In genomic region chr12:124733086-124733485, GRCh38 we compare ENCODE assay signal across 23 cellular contexts.
DNase-seq lines count a peak whose midpoint lies in the region; ATAC-seq, FAIRE-seq and TF ChIP-seq lines count a peak whose summit lies in the region.
"Had no signal": no experiment of that assay in that cellular context is flagged by ENCODE, and none has a peak within 500 bp of the region (broad histone marks: within the 10 kb centered on the region; RNA-seq: fewer than 3 reads in every experiment).

No MANE protein-coding gene starts in this region.

- POLR2A ChIA-PET in HepG2 (lab: Yijun Ruan, JAX): no interaction called here

- H3K9ac ChIP-seq in HepG2 (ENCODE audit: insufficient read depth, low read depth, low read length) (no peak overlapping the region), endodermal cell (ENCODE audit: extremely low read depth, low read length, poor library complexity, severe bottlenecking) (no peak overlapping the region)

- H3K4me1 Mint-ChIP-seq in endodermal cell (peaks cover 11% of the 10 kb centered on the region), neural crest cell (peaks cover 49% of the 10 kb centered on the region)
- H3K4me1 Mint-ChIP-seq in stimulated activated naive CD8-positive, alpha-beta T cell treated with anti-CD3 and anti-CD28 coated beads, Interleukin-15, amount 100 ng/mL, for 72 hours: peaks cover 30% of the 10 kb centered on the region
- H3K4me1 Mint-ChIP-seq: CD4-positive, CD25-positive, alpha-beta regulatory T cell; immature natural killer cell had no signal

- intact Hi-C loops in HepG2 (cut with micrococcal nuclease; ENCODE audit: unreplicated experiment) (loop anchor here (10.0 kb wide), 1 partner anchor 168 kb away; the partner anchor contains the start of gene NCOR2), right lobe of liver (cut with DNase I) (no loop called here), upper lobe of right lung (cut with DNase I) (no loop called here)

- in situ Hi-C loops in HepG2 (cut with HindIII; ENCODE audit: extremely low pct_ligation_motif_present, low pct_unique_long_range_greater_than_20kb): no loop called here

- H3K9me3 Mint-ChIP-seq in endodermal cell: no peaks in the 10 kb centered on the region
- no peaks in the 10 kb centered on the region for H3K9me3 Mint-ChIP-seq in neural crest cell
- H3K9me3 Mint-ChIP-seq in stimulated activated naive CD8-positive, alpha-beta T cell treated with anti-CD3 and anti-CD28 coated beads, Interleukin-15, amount 100 ng/mL, for 72 hours: no peaks in the 10 kb centered on the region
- H3K9me3 Mint-ChIP-seq: CD4-positive, CD25-positive, alpha-beta regulatory T cell; immature natural killer cell had no signal

- H3K79me2 ChIP-seq in HepG2 (ENCODE audit: insufficient read depth, low read length): no peaks in the 10 kb centered on the region

- no TSS peak for BruUV-seq in HepG2 (replicated peaks; lab: Mats Ljungman, UMichigan)

- no peak for TF ChIP-seq RAD21 in HepG2 (CRISPR knock-in tag; IDR thresholded peaks at IDR 0.05)

- TF ChIP-seq CTCF in HepG2 (CRISPR knock-in tag; IDR thresholded peaks at IDR 0.05) (no peak), right lobe of liver (IDR thresholded peaks at IDR 0.05) (no peak), endodermal cell (conservative IDR thresholded peaks at IDR 0.05) (no peak), neural crest cell (conservative IDR thresholded peaks at IDR 0.05) (no peak), upper lobe of right lung (IDR thresholded peaks at IDR 0.05) (no peak)

- WGBS in HepG2 (ENCODE audit: low lambda C conversion rate): 48% methylated on average over 6 of the region's 6 CpGs
- WGBS in right lobe of liver (ENCODE audit: insufficient coverage, low coverage, low lambda C conversion rate, missing lambda C conversion rate): 36% methylated on average over 3 of the region's 6 CpGs
- 68 to 98% methylated on average over 3 to 6 of the region's 6 CpGs for WGBS in endodermal cell (ENCODE audit: insufficient coverage in 1 of 2, insufficient read length in 1 of 2), 2 experiments

- CTCF ChIA-PET in HepG2 (lab: Yijun Ruan, JAX; ENCODE audit: low intra/inter-chr PET ratio, low total read pairs): no interaction called here

- H3K4me3 ChIP-seq in HepG2 (replicated peaks in 1 of 3; ENCODE audit: insufficient read depth in 1 of 3, low read depth in 2 of 3, low read length in 3 of 3): no peak overlapping the region
- no peak overlapping the region for H3K4me3 ChIP-seq in right lobe of liver
- no peak overlapping the region for H3K4me3 ChIP-seq in endodermal cell (ENCODE audit: low read length)
- H3K4me3 ChIP-seq in upper lobe of right lung: no peak overlapping the region
- H3K4me3 ChIP-seq: breast epithelium, MG63, vagina had no signal

- H3K4me1 ChIP-seq in HepG2 (ENCODE audit: insufficient read depth, low read length): peaks cover 72% of the 10 kb centered on the region
- H3K4me1 ChIP-seq in right lobe of liver: peaks cover 0 to 19% (median 6%) of the 10 kb centered on the region in 4 donors
- H3K4me1 ChIP-seq in endodermal cell (ENCODE audit: control insufficient read depth, insufficient read depth, low read length): peaks cover 7% of the 10 kb centered on the region
- peaks cover 26% of the 10 kb centered on the region for H3K4me1 ChIP-seq in upper lobe of right lung
- H3K4me1 ChIP-seq: breast epithelium, vagina had no signal

- H3K36me3 Mint-ChIP-seq in endodermal cell (ENCODE audit: low read depth) (no peaks in the 10 kb centered on the region), neural crest cell (ENCODE audit: low read depth) (no peaks in the 10 kb centered on the region)
- H3K36me3 Mint-ChIP-seq: CD4-positive, CD25-positive, alpha-beta regulatory T cell; immature natural killer cell had no signal

- H3K36me3 ChIP-seq in HepG2 (replicated peaks in 1 of 2; ENCODE audit: control insufficient read depth in 1 of 2, insufficient read depth in 2 of 2, low read length in 2 of 2) (no peaks in the 10 kb centered on the region), right lobe of liver (no peaks in the 10 kb centered on the region), endodermal cell (ENCODE audit: control insufficient read depth, insufficient read depth, low read length) (no peaks in the 10 kb centered on the region), upper lobe of right lung (no peaks in the 10 kb centered on the region)
- H3K36me3 ChIP-seq: breast epithelium, MG63, vagina had no signal

- H2AFZ ChIP-seq in HepG2 (ENCODE audit: low read length): no peak overlapping the region

- H3K27me3 ChIP-seq in HepG2 (ENCODE audit: control insufficient read depth in 1 of 2, insufficient read depth in 2 of 2, low read length in 2 of 2) (no peaks in the 10 kb centered on the region), right lobe of liver (no peaks in the 10 kb centered on the region), endodermal cell (ENCODE audit: control insufficient read depth, insufficient read depth, low read length, poor library complexity, severe bottlenecking) (no peaks in the 10 kb centered on the region), upper lobe of right lung (no peaks in the 10 kb centered on the region)
- H3K27me3 ChIP-seq: breast epithelium, MG63, vagina had no signal

- no peak for TF ChIP-seq EP300 in HepG2 (IDR thresholded peaks at IDR 0.05; ENCODE audit: low read depth in 2 of 2, low read length in 2 of 2)
- no peak for TF ChIP-seq EP300 in HepG2 (CRISPR knock-in tag; IDR thresholded peaks at IDR 0.05; ENCODE audit: borderline replicate concordance)

- H3K4me2 ChIP-seq in HepG2 (ENCODE audit: low read depth, low read length): peak overlapping the region; percentile 59

- TF ChIP-seq POLR2A in HepG2 (IDR thresholded peaks at IDR 0.05; ENCODE audit: insufficient read depth in 1 of 2, low read depth in 2 of 2, low read length in 2 of 2) (no peak), right lobe of liver (IDR thresholded peaks at IDR 0.05) (no peak)

- no peaks in the 10 kb centered on the region for H4K20me1 ChIP-seq in HepG2 (ENCODE audit: insufficient read depth, low read length)

- H3K27ac ChIP-seq in HepG2 (ENCODE audit: extremely low read length, insufficient read depth, low read length) (no peak overlapping the region), right lobe of liver (no peak overlapping the region), endodermal cell (ENCODE audit: low read depth, low read length) (no peak overlapping the region), upper lobe of right lung (peak overlapping the region; percentile 65)
- H3K27ac ChIP-seq: vagina had no signal

- no peak overlapping the region for H3K4me3 Mint-ChIP-seq in endodermal cell
- H3K4me3 Mint-ChIP-seq in neural crest cell: no peak overlapping the region
- no peak overlapping the region for H3K4me3 Mint-ChIP-seq in stimulated activated naive CD8-positive, alpha-beta T cell treated with anti-CD3 and anti-CD28 coated beads, Interleukin-15, amount 100 ng/mL, for 72 hours
- H3K4me3 Mint-ChIP-seq: CD4-positive, CD25-positive, alpha-beta regulatory T cell; immature natural killer cell had no signal

- no peak for FAIRE-seq in HepG2 (lab: Jason Lieb, UNC)
- FAIRE-seq: H54 had no signal

- peak overlapping the region; percentile 87 for H3K27ac Mint-ChIP-seq in endodermal cell
- H3K27ac Mint-ChIP-seq in neural crest cell (ENCODE audit: unreplicated experiment): peak overlapping the region; percentile 2
- H3K27ac Mint-ChIP-seq in stimulated activated naive CD8-positive, alpha-beta T cell treated with anti-CD3 and anti-CD28 coated beads, Interleukin-15, amount 100 ng/mL, for 72 hours: no peak overlapping the region
- H3K27ac Mint-ChIP-seq: CD4-positive, CD25-positive, alpha-beta regulatory T cell; immature natural killer cell had no signal

- no peaks in the 10 kb centered on the region for H3K27me3 Mint-ChIP-seq in endodermal cell (ENCODE audit: insufficient read depth)
- H3K27me3 Mint-ChIP-seq in neural crest cell (ENCODE audit: low read depth): peaks cover 50% of the 10 kb centered on the region
- H3K27me3 Mint-ChIP-seq in stimulated activated naive CD8-positive, alpha-beta T cell treated with anti-CD3 and anti-CD28 coated beads, Interleukin-15, amount 100 ng/mL, for 72 hours: peaks cover 11% of the 10 kb centered on the region

- no peaks in the 10 kb centered on the region for H3K9me3 ChIP-seq in HepG2 (ENCODE audit: low read length)
- H3K9me3 ChIP-seq in right lobe of liver: no peaks in the 10 kb centered on the region
- peaks cover 5% of the 10 kb centered on the region for H3K9me3 ChIP-seq in endodermal cell (ENCODE audit: control insufficient read depth, low read length)
- H3K9me3 ChIP-seq in upper lobe of right lung: no peaks in the 10 kb centered on the region
- H3K9me3 ChIP-seq: breast epithelium, MG63, vagina had no signal

- no peak for ATAC-seq in HepG2
- ATAC-seq in right lobe of liver: no peak
- ATAC-seq in upper lobe of right lung: no peak
- ATAC-seq in stimulated activated naive CD8-positive, alpha-beta T cell treated with anti-CD3 and anti-CD28 coated beads, Interleukin-15, amount 100 ng/mL, for 72 hours: no peak
- ATAC-seq: SK-N-SH treated with all-trans-retinoic acid at 6 μM for 48 hours had no signal

- no peak for DNase-seq in HepG2 (ENCODE audit: low spot score)
- DNase-seq in right lobe of liver: no peak
- no peak for DNase-seq in endodermal cell
- DNase-seq in neural crest cell (ENCODE audit: low read depth, low spot score): no peak
- no peak for DNase-seq in upper lobe of right lung
- no peak for DNase-seq in GM19240 (ENCODE audit: insufficient read length, low spot score)
- no peak for DNase-seq in stimulated activated naive CD8-positive, alpha-beta T cell treated with anti-CD3 and anti-CD28 coated beads, Interleukin-15, amount 100 ng/mL, for 72 hours
- no peak for DNase-seq in C1 segment of cervical spinal cord (lab: John Stamatoyannopoulos, UW)
- DNase-seq: activated CD4-positive, alpha-beta T cell treated with anti-CD3 and anti-CD28 coated beads, Interleukin-2, amount 50 U/mL, for 48 hours; activated CD4-positive, CD25-positive, alpha-beta regulatory T cell; activated CD8-positive, alpha-beta memory T cell treated with anti-CD3 and anti-CD28 coated beads, Interleukin-2, amount 50 U/mL, for 48 hours; CD4-positive, CD25-positive, alpha-beta regulatory T cell; immature natural killer cell; MG63; NCI-H1417; NCI-H510A; NK-92 treated with Interleukin-12 subunit alpha and Interleukin-12 subunit beta, amount 100 ng/mL, for 24 hours; occipital lobe; stimulated activated CD8-positive, alpha-beta memory T cell treated with anti-CD3 and anti-CD28 coated beads, Interleukin-4, amount 100 ng/mL, for 48 hours had no signal

TF ChIP-seq in HepG2, 621 proteins besides CTCF, POLR2A, EP300 and RAD21 (continues in another document):
- no peak for TF ChIP-seq ZSCAN29 (CRISPR knock-in tag; conservative IDR thresholded peaks at IDR 0.05)

Comparison
In these comparisons a context has a peak if more than half of its experiments do, and no peak if none do; other contexts are left out.
1. H3K27ac Mint-ChIP-seq: peak in endodermal cell (single experiment) and neural crest cell (single experiment); none in stimulated activated naive CD8-positive, alpha-beta T cell treated with anti-CD3 and anti-CD28 coated beads, Interleukin-15, amount 100 ng/mL, for 72 hours (0 of 2).